ENCODE assay signal across 9 cellular contexts in the genomic region with DNA sequence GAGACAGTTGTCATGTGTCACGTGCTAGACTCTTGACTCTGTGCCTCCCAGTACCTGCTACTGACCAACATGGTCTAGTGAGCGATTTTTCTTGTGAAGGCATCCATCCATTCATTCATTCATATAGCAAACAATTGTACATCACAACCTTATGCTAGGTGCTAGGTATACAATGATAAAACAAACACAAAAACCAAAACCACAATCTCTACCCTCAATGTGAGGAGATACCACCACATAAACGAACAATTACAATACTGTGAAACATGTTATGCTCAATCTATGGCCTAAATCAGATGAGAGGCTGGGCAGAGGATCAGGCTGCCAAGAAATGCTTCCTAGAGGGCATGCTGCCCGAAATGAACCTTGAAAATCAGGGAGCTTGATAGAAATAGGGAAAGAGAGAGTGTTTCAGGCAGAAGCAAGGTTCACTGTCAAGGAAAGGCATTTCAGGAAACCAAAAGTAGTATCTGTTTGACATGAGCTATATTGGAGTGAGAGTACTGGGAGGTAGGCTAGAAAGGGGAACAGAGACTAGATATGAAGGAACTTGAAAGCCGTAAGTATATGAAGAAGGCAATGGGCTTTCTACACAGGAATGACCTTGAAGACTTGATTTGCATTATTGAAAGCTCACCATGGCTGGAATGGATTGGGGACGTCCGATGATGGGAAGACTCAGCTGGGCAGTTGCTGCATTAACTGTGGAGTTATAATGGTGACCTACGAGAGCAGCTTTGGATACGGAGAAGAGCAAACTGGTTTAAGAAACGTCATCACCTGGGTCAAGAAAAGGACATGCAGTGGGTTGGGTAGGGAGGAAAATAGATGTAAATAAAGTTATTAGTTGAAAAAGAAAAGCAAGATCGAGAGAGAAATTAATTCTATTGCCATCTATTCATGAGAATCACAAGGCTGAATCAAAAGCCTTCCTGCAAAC.
A peak's percentile ranks its signal among the peaks of the same experiment; 100 is the strongest.
DNase-seq lines count a peak whose midpoint lies in the region; ATAC-seq and TF ChIP-seq lines count a peak whose summit lies in the region.
"Had no signal": no experiment of that assay in that cellular context is flagged by ENCODE, and none has a peak within 500 bp of the region (broad histone marks: within the 10 kb centered on the region; RNA-seq: fewer than 3 reads in every experiment).

No MANE protein-coding gene starts in this region.

- peak in 1 of 2 donors; percentile 8 for ATAC-seq in natural killer cell treated with Interleukin-12 subunit alpha and Interleukin-12 subunit beta and Interleukin-15 and Interleukin-18, amount 100 ng/mL, for 72 hours
- ATAC-seq in natural killer cell (no peak), HG02973 (IDR thresholded peaks at IDR 0.05; ENCODE audit: unreplicated experiment) (peak; percentile 69), activated B cell treated with CpG ODN at 0.5 μM for 24 hours (ENCODE audit: low read depth) (peak; percentile 86)

- no peak overlapping the region for H3K4me3 ChIP-seq in vagina
- H3K4me3 ChIP-seq: SK-N-MC had no signal

- intact Hi-C loops in natural killer cell (cut with micrococcal nuclease) = no loop called here
- intact Hi-C loops in activated B cell treated with CpG ODN at 0.5 μM for 24 hours (cut with micrococcal nuclease) = loop anchor here (5.0 kb wide), 3 partner anchors 132 to 1847 kb away; partner anchors contain the start of genes ATG10, MTX3 and SERINC5
- intact Hi-C loops in vagina (cut with DNase I) = no loop called here
- intact Hi-C loops in posterior cingulate gyrus (cut with DNase I) = no loop called here

- H3K4me1 Mint-ChIP-seq in natural killer cell treated with Interleukin-12 subunit alpha and Interleukin-12 subunit beta and Interleukin-15 and Interleukin-18, amount 100 ng/mL, for 72 hours (ENCODE audit: low read depth in 2 of 2) = peaks cover 9 to 16% of the 10 kb centered on the region in 2 donors
- peaks cover 0 to 9% of the 10 kb centered on the region in 2 donors for H3K4me1 Mint-ChIP-seq in natural killer cell
- H3K4me1 Mint-ChIP-seq in activated B cell treated with CpG ODN at 0.5 μM for 24 hours = peaks cover 30% of the 10 kb centered on the region

- TF ChIP-seq POLR2A in vagina (IDR thresholded peaks at IDR 0.05) = no peak

- H3K9me3 Mint-ChIP-seq in natural killer cell treated with Interleukin-12 subunit alpha and Interleukin-12 subunit beta and Interleukin-15 and Interleukin-18, amount 100 ng/mL, for 72 hours = no peaks in the 10 kb centered on the region
- H3K9me3 Mint-ChIP-seq in natural killer cell (no peaks in the 10 kb centered on the region), activated B cell treated with CpG ODN at 0.5 μM for 24 hours (peaks cover 2% of the 10 kb centered on the region)

- peaks cover 0 to 5% of the 10 kb centered on the region in 2 donors for H3K27me3 Mint-ChIP-seq in natural killer cell treated with Interleukin-12 subunit alpha and Interleukin-12 subunit beta and Interleukin-15 and Interleukin-18, amount 100 ng/mL, for 72 hours
- H3K27me3 Mint-ChIP-seq in natural killer cell (ENCODE audit: low read depth in 2 of 2) (peaks cover 0 to 8% of the 10 kb centered on the region in 2 donors), activated B cell treated with CpG ODN at 0.5 μM for 24 hours (no peaks in the 10 kb centered on the region)

- H3K27ac Mint-ChIP-seq in natural killer cell treated with Interleukin-12 subunit alpha and Interleukin-12 subunit beta and Interleukin-15 and Interleukin-18, amount 100 ng/mL, for 72 hours = peak overlapping the region in 1 of 2 donors; percentile 17
- no peak overlapping the region for H3K27ac Mint-ChIP-seq in natural killer cell
- H3K27ac Mint-ChIP-seq in activated B cell treated with CpG ODN at 0.5 μM for 24 hours = peak overlapping the region; percentile 82

- POLR2A ChIA-PET in activated B cell treated with CpG ODN at 0.5 μM for 24 hours (lab: Charles Lee) = interaction anchor here (0.6 to 2.3 kb wide), 4 partner anchors 10 to 529 kb away, joined by 3 to 32 read pairs (median 4); partner anchors contain the start of genes MSH3 and SERINC5

- CTCF ChIA-PET in activated B cell treated with CpG ODN at 0.5 μM for 24 hours (lab: Charles Lee) = interaction anchor here (1.2 kb wide), 1 partner anchor 34 kb away, joined by 4 read pairs; no protein-coding TSS in a partner anchor

- no peaks in the 10 kb centered on the region for H3K36me3 Mint-ChIP-seq in natural killer cell treated with Interleukin-12 subunit alpha and Interleukin-12 subunit beta and Interleukin-15 and Interleukin-18, amount 100 ng/mL, for 72 hours
- H3K36me3 Mint-ChIP-seq in natural killer cell (no peaks in the 10 kb centered on the region), activated B cell treated with CpG ODN at 0.5 μM for 24 hours (ENCODE audit: low read depth) (no peaks in the 10 kb centered on the region)

- TF ChIP-seq CTCF in natural killer cell (IDR thresholded peaks at IDR 0.05) = no peak
- TF ChIP-seq CTCF in activated B cell treated with CpG ODN at 0.5 μM for 24 hours (IDR thresholded peaks at IDR 0.05) = no peak
- TF ChIP-seq CTCF in vagina (IDR thresholded peaks at IDR 0.05) = no peak

- H3K27ac ChIP-seq in vagina = peak overlapping the region; percentile 60
- H3K27ac ChIP-seq: SK-N-MC had no signal

- H3K36me3 ChIP-seq in vagina = no peaks in the 10 kb centered on the region

- peaks cover 17% of the 10 kb centered on the region for H3K4me1 ChIP-seq in vagina

- no peaks in the 10 kb centered on the region for H3K27me3 ChIP-seq in vagina

- DNase-seq in natural killer cell treated with Interleukin-12 subunit alpha and Interleukin-12 subunit beta and Interleukin-15 and Interleukin-18, amount 100 ng/mL, for 72 hours (ENCODE audit: low spot score) = no peak
- DNase-seq in natural killer cell (no peak), activated B cell treated with CpG ODN at 0.5 μM for 24 hours (no peak), vagina (ENCODE audit: extremely low spot score in 2 of 2) (no peak), posterior cingulate gyrus (no peak), NCI-H2029 treated with DMSO at 0.1 percent for 48 hours (lab: John Stamatoyannopoulos, UW) (no peak)
- no peak for DNase-seq in stimulated activated CD4-positive, alpha-beta T cell treated with anti-CD3 and anti-CD28 coated beads, Interleukin-1b, Interleukin-23, amount 100 ng/mL, for 48 hours

- peak overlapping the region; percentile 72 for H3K4me3 Mint-ChIP-seq in natural killer cell treated with Interleukin-12 subunit alpha and Interleukin-12 subunit beta and Interleukin-15 and Interleukin-18, amount 100 ng/mL, for 72 hours
- H3K4me3 Mint-ChIP-seq in natural killer cell (no peak overlapping the region), activated B cell treated with CpG ODN at 0.5 μM for 24 hours (peak overlapping the region; percentile 64)

- no peaks in the 10 kb centered on the region for H3K9me3 ChIP-seq in vagina

Comparison
In these comparisons a context has a peak if more than half of its experiments do, and no peak if none do; other contexts are left out.
1. ATAC-seq: peak in HG02973 (single experiment) and activated B cell treated with CpG ODN at 0.5 μM for 24 hours (single experiment); none in natural killer cell (0 of 3).